ENCODE assay signal across 27 cellular contexts in the genomic region with DNA sequence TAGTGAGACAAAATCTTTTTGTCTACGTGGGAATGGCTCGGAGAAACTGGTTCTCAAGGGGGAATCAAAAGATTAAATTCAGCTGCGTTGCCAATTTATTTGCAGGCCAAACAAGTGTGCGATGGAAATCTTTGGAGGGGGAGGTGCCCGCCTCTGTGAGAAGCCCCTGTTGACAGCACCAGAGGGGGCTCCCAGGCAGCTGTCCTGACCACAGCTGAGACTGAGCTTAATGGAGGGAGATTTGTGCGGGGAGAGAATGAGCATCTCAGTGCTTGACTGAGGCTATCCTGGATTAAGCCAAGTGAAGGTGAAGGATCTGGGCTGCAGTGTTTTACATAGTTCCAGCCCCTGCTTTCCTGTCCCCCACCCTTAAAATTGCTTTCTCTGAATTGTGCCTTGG.
"Had no signal": no experiment of that assay in that cellular context is flagged by ENCODE, and none has a peak within 500 bp of the region (broad histone marks: within the 10 kb centered on the region; RNA-seq: fewer than 3 reads in every experiment).

No MANE protein-coding gene starts in this region.

- H3K9me3 ChIP-seq: breast epithelium, SJSA1 had no signal

- DNase-seq: activated CD4-positive, alpha-beta T cell treated with anti-CD3 and anti-CD28 coated beads for 48 hours; activated CD4-positive, alpha-beta T cell treated with anti-CD3 and anti-CD28 coated beads, Interleukin-2, amount 50 U/mL, for 4 hours; activated CD4-positive, CD25-positive, alpha-beta regulatory T cell treated with anti-CD3 and anti-CD28 coated beads, Interleukin-2, amount 50 U/mL, for 72 hours; activated CD8-positive, alpha-beta memory T cell treated with anti-CD3 and anti-CD28 coated beads, Interleukin-2, amount 50 U/mL, for 48 hours; activated CD8-positive, alpha-beta T cell treated with anti-CD3 and anti-CD28 coated beads, Interleukin-2, amount 10 ng/mL, durations not matched to agents 7 days and 5 days; activated naive CD4-positive, alpha-beta T cell treated with anti-CD3 and anti-CD28 coated beads, Interleukin-2, amount 50 U/mL, for 16 hours; activated naive CD8-positive, alpha-beta T cell treated with anti-CD3 and anti-CD28 coated beads, Interleukin-2, amount 10 ng/mL, durations not matched to agents 7 days and 5 days; activated T-cell treated with anti-CD3 and anti-CD28 coated beads, Interleukin-2, amount 50 U/mL, for 1 hour; aorta; Kasumi-1; NCI-H1105 treated with DMSO at 0.1 percent for 48 hours; NCI-H1436 treated with DMSO at 0.1 percent for 48 hours; NCI-H187 treated with DMSO at 0.1 percent for 48 hours; NCI-H2081 treated with DMSO at 0.1 percent for 48 hours; NCI-H2227 treated with DMSO at 0.1 percent for 48 hours; NCI-H446 treated with DMSO at 0.1 percent for 48 hours; NCI-H524 treated with DMSO at 0.1 percent for 48 hours; NCI-H748 treated with DMSO at 0.1 percent for 48 hours; Right ventricle myocardium superior; SW 1271 had no signal

- H3K4me1 Mint-ChIP-seq: activated naive CD8-positive, alpha-beta T cell treated with anti-CD3 and anti-CD28 coated beads, Interleukin-2, amount 10 ng/mL, durations not matched to agents 7 days and 5 days had no signal

- ATAC-seq: activated CD8-positive, alpha-beta T cell treated with anti-CD3 and anti-CD28 coated beads, Interleukin-2, amount 10 ng/mL, durations not matched to agents 7 days and 5 days; K562; Panc1; SK-N-SH treated with all-trans-retinoic acid at 6 μM for 48 hours had no signal

- H3K27ac Mint-ChIP-seq: activated CD8-positive, alpha-beta T cell treated with anti-CD3 and anti-CD28 coated beads, Interleukin-2, amount 10 ng/mL, durations not matched to agents 7 days and 5 days; activated naive CD8-positive, alpha-beta T cell treated with anti-CD3 and anti-CD28 coated beads, Interleukin-2, amount 10 ng/mL, durations not matched to agents 7 days and 5 days; T-helper 2 cell treated with Interferon-gamma antibody and Interleukin-4, amounts not matched to agents 5 μg/mL and 100 μg/mL, for 36 hours had no signal

- H3K4me3 Mint-ChIP-seq: activated CD8-positive, alpha-beta T cell treated with anti-CD3 and anti-CD28 coated beads, Interleukin-2, amount 10 ng/mL, durations not matched to agents 7 days and 5 days; activated naive CD8-positive, alpha-beta T cell treated with anti-CD3 and anti-CD28 coated beads, Interleukin-2, amount 10 ng/mL, durations not matched to agents 7 days and 5 days; T-helper 2 cell treated with Interferon-gamma antibody and Interleukin-4, amounts not matched to agents 5 μg/mL and 100 μg/mL, for 36 hours had no signal

- FAIRE-seq: K562 had no signal

- H3K9me3 Mint-ChIP-seq: activated naive CD8-positive, alpha-beta T cell treated with anti-CD3 and anti-CD28 coated beads, Interleukin-2, amount 10 ng/mL, durations not matched to agents 7 days and 5 days; T-helper 2 cell treated with Interferon-gamma antibody and Interleukin-4, amounts not matched to agents 5 μg/mL and 100 μg/mL, for 36 hours had no signal

- H3K36me3 ChIP-seq: breast epithelium, SJSA1 had no signal

- H3K27ac ChIP-seq: breast epithelium, RWPE1, SJSA1 had no signal

- H3K4me1 ChIP-seq: breast epithelium, SJSA1 had no signal

- H3K4me3 ChIP-seq: breast epithelium, K562, SJSA1 had no signal

- H3K36me3 Mint-ChIP-seq: activated naive CD8-positive, alpha-beta T cell treated with anti-CD3 and anti-CD28 coated beads, Interleukin-2, amount 10 ng/mL, durations not matched to agents 7 days and 5 days had no signal
